ENCODE assay signal across 1 cellular context in the genomic region with DNA sequence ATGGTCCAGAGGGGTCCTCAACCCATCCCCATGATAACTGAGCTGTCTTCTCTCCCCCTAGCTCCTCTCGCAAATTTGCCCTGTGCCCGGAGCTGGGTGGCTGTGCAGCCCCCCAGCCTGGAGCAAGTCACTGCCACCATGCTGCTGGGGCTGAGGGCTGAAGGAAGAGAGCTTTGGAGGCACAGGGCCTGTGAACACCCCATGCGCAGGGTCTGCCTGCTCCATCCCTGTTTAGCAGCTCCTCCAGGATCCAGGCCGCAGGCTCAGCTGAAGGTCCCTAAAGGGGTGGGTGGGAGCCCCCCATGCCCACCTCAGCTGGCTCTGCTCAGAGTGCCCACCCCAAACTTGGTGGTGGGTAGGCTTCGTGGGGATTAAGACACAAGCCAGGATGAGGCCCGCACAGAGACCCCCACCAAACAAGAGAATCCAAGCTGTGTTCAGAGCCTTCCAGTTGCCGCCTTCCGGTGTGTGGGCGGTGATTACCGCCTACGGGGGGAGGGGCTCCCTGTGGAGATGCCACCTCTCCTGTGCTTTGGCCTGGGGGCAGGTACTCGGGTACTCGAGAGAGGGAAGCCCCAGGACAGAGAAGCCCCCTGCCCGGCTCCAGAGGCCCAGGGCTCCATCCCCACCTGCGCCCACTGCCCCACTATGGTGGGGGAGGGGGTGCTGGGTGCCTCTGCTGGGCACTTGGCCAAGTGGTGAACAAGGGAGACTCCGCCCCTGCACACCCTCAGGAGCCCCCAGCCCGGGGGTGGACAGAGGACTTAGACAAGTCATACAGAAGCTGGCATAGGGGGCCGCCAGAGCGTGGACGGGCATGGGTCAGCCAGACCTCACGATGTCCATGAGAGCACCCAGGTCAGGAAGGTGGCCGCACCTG.
TF ChIP-seq lines count a peak whose summit lies in the region.

No MANE protein-coding gene starts in this region.

TF ChIP-seq in endothelial cell of umbilical vein, 7 proteins besides CTCF, POLR2A, EP300 and RAD21:
- TF ChIP-seq FOS (IDR thresholded peaks at IDR 0.05; ENCODE audit: borderline replicate concordance, insufficient read depth, low read length): no peak
- TF ChIP-seq JUN (IDR thresholded peaks at IDR 0.05; ENCODE audit: borderline replicate concordance, insufficient read depth, insufficient read length, low read depth): no peak
- TF ChIP-seq, protein P1, sequence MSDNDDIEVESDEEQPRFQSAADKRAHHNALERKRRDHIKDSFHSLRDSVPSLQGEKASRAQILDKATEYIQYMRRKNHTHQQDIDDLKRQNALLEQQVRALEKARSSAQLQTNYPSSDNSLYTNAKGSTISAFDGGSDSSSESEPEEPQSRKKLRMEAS (IDR thresholded peaks at IDR 0.05; ENCODE audit: insufficient read depth, insufficient read length): no peak
- TF ChIP-seq MYC (IDR thresholded peaks at IDR 0.05; ENCODE audit: low read depth, low read length): no peak
- TF ChIP-seq GATA2 (IDR thresholded peaks at IDR 0.05; ENCODE audit: insufficient read depth, insufficient read length, low read depth, low read length): no peak
- no peak for TF ChIP-seq POLR2AphosphoS5 (IDR thresholded peaks at IDR 0.05; ENCODE audit: insufficient read depth, low read depth, low read length)
- no peak for TF ChIP-seq EZH2 (IDR thresholded peaks at IDR 0.05; ENCODE audit: borderline replicate concordance, low read depth, low read length, severe bottlenecking)
